In the genomic region with DNA sequence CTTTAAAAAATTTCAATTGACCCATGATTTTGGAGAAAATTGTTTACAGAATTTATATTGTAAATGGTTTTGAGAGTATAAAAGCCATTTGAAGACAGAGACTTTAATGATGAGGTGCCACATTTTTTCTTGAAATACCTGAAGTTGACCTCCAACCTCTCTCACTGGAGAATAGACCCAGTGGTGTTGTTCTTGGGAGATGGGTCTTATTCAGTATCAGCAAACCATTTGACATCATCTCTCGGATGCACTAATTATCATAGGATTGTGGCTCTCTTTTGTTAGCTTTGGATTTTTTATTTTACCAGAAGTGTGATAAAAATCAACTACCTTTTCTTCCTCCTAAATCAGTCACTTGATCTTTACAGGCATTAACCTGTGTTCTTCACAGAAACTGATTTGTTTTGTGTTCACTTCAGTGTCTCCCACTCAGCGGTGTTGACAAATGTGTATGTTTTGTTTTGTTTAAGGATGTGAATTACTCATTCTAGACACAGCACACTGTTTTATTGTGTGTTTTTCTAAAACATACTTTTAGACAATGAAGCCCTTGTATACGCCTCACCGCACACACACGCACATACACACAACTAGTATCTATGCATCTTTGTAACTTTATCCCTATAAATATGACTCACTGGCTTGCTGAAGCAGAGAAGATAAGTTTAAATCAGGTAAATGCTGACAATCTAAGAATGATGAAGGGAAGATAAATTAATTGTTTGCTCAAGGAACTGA, we compare ENCODE assay signal across 1 cellular context.
A peak's percentile ranks its signal among the peaks of the same experiment; 100 is the strongest.
TF ChIP-seq lines count a peak whose summit lies in the region.

No MANE protein-coding gene starts in this region.

TF ChIP-seq in HEK293, 187 proteins besides CTCF, POLR2A, EP300 and RAD21 (continued from another document and continues in another):
- TF ChIP-seq, protein P1, sequence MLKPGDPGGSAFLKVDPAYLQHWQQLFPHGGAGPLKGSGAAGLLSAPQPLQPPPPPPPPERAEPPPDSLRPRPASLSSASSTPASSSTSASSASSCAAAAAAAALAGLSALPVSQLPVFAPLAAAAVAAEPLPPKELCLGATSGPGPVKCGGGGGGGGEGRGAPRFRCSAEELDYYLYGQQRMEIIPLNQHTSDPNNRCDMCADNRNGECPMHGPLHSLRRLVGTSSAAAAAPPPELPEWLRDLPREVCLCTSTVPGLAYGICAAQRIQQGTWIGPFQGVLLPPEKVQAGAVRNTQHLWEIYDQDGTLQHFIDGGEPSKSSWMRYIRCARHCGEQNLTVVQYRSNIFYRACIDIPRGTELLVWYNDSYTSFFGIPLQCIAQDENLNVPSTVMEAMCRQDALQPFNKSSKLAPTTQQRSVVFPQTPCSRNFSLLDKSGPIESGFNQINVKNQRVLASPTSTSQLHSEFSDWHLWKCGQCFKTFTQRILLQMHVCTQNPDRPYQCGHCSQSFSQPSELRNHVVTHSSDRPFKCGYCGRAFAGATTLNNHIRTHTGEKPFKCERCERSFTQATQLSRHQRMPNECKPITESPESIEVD (tag by site-specific recombination; IDR thresholded peaks at IDR 0.05), result peak; percentile 93
- TF ChIP-seq ZFHX2 (tag by site-specific recombination; conservative IDR thresholded peaks at IDR 0.05), result no peak
- TF ChIP-seq, protein P2, sequence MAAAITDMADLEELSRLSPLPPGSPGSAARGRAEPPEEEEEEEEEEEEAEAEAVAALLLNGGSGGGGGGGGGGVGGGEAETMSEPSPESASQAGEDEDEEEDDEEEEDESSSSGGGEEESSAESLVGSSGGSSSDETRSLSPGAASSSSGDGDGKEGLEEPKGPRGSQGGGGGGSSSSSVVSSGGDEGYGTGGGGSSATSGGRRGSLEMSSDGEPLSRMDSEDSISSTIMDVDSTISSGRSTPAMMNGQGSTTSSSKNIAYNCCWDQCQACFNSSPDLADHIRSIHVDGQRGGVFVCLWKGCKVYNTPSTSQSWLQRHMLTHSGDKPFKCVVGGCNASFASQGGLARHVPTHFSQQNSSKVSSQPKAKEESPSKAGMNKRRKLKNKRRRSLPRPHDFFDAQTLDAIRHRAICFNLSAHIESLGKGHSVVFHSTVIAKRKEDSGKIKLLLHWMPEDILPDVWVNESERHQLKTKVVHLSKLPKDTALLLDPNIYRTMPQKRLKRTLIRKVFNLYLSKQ (tag by site-specific recombination; IDR thresholded peaks at IDR 0.05; ENCODE audit: borderline replicate concordance), result no peak
- TF ChIP-seq KLF9 (tag by site-specific recombination; IDR thresholded peaks at IDR 0.05; ENCODE audit: low read depth), result peak; percentile 27; the same call in 1 of the 2 replicates
- TF ChIP-seq TCF7L2 (IDR thresholded peaks at IDR 0.05; ENCODE audit: borderline replicate concordance, low read depth, low read length), result peak; percentile 55; the same call in 1 of the 2 replicates
- no peak for TF ChIP-seq KLF1 (tag by site-specific recombination; IDR thresholded peaks at IDR 0.05)
- TF ChIP-seq ZNF521 (tag by site-specific recombination; IDR thresholded peaks at IDR 0.05), result no peak
- no peak for TF ChIP-seq ZNF174 (tag by site-specific recombination; IDR thresholded peaks at IDR 0.05)
- TF ChIP-seq, protein P3, sequence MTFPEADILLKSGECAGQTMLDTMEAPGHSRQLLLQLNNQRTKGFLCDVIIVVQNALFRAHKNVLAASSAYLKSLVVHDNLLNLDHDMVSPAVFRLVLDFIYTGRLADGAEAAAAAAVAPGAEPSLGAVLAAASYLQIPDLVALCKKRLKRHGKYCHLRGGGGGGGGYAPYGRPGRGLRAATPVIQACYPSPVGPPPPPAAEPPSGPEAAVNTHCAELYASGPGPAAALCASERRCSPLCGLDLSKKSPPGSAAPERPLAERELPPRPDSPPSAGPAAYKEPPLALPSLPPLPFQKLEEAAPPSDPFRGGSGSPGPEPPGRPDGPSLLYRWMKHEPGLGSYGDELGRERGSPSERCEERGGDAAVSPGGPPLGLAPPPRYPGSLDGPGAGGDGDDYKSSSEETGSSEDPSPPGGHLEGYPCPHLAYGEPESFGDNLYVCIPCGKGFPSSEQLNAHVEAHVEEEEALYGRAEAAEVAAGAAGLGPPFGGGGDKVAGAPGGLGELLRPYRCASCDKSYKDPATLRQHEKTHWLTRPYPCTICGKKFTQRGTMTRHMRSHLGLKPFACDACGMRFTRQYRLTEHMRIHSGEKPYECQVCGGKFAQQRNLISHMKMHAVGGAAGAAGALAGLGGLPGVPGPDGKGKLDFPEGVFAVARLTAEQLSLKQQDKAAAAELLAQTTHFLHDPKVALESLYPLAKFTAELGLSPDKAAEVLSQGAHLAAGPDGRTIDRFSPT (tag by site-specific recombination; IDR thresholded peaks at IDR 0.05), result peak; percentile 86
- no peak for TF ChIP-seq ZFP41 (tag by site-specific recombination; IDR thresholded peaks at IDR 0.05; ENCODE audit: borderline replicate concordance)
- no peak for TF ChIP-seq ZNF544 (tag by site-specific recombination; IDR thresholded peaks at IDR 0.05)
- TF ChIP-seq, protein P4, sequence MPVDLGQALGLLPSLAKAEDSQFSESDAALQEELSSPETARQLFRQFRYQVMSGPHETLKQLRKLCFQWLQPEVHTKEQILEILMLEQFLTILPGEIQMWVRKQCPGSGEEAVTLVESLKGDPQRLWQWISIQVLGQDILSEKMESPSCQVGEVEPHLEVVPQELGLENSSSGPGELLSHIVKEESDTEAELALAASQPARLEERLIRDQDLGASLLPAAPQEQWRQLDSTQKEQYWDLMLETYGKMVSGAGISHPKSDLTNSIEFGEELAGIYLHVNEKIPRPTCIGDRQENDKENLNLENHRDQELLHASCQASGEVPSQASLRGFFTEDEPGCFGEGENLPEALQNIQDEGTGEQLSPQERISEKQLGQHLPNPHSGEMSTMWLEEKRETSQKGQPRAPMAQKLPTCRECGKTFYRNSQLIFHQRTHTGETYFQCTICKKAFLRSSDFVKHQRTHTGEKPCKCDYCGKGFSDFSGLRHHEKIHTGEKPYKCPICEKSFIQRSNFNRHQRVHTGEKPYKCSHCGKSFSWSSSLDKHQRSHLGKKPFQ (tag by site-specific recombination; IDR thresholded peaks at IDR 0.05), result 0 out of 2 replicates have a peak, but pooled peaks have one; percentile 43
- peak; percentile 21 for TF ChIP-seq SETDB1 (IDR thresholded peaks at IDR 0.05; ENCODE audit: insufficient read length, low read length)
- TF ChIP-seq ZNF776 (tag by site-specific recombination; IDR thresholded peaks at IDR 0.05; ENCODE audit: borderline replicate concordance), result no peak
- TF ChIP-seq ZNF211 (tag by site-specific recombination; IDR thresholded peaks at IDR 0.05; ENCODE audit: low read depth), result no peak
- no peak for TF ChIP-seq ZFP69B (tag by site-specific recombination; IDR thresholded peaks at IDR 0.05)
- TF ChIP-seq, protein P5, sequence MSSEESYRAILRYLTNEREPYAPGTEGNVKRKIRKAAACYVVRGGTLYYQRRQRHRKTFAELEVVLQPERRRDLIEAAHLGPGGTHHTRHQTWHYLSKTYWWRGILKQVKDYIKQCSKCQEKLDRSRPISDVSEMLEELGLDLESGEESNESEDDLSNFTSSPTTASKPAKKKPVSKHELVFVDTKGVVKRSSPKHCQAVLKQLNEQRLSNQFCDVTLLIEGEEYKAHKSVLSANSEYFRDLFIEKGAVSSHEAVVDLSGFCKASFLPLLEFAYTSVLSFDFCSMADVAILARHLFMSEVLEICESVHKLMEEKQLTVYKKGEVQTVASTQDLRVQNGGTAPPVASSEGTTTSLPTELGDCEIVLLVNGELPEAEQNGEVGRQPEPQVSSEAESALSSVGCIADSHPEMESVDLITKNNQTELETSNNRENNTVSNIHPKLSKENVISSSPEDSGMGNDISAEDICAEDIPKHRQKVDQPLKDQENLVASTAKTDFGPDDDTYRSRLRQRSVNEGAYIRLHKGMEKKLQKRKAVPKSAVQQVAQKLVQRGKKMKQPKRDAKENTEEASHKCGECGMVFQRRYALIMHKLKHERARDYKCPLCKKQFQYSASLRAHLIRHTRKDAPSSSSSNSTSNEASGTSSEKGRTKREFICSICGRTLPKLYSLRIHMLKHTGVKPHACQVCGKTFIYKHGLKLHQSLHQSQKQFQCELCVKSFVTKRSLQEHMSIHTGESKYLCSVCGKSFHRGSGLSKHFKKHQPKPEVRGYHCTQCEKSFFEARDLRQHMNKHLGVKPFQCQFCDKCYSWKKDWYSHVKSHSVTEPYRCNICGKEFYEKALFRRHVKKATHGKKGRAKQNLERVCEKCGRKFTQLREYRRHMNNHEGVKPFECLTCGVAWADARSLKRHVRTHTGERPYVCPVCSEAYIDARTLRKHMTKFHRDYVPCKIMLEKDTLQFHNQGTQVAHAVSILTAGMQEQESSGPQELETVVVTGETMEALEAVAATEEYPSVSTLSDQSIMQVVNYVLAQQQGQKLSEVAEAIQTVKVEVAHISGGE (tag by site-specific recombination; conservative IDR thresholded peaks at IDR 0.05; ENCODE audit: low read depth), result no peak
- peak; percentile 76 for TF ChIP-seq GLI2 (tag by site-specific recombination; IDR thresholded peaks at IDR 0.05; ENCODE audit: borderline replicate concordance, low read depth)
- peak; percentile 84 for TF ChIP-seq OSR2 (tag by site-specific recombination; IDR thresholded peaks at IDR 0.05)
- no peak for TF ChIP-seq ZIC2 (tag by site-specific recombination; IDR thresholded peaks at IDR 0.05)
- no peak for TF ChIP-seq HOXC10 (CRISPR knock-in tag; IDR thresholded peaks at IDR 0.05)
- TF ChIP-seq SP3 (tag by site-specific recombination; IDR thresholded peaks at IDR 0.05), result peak; percentile 33
- TF ChIP-seq, protein P6, sequence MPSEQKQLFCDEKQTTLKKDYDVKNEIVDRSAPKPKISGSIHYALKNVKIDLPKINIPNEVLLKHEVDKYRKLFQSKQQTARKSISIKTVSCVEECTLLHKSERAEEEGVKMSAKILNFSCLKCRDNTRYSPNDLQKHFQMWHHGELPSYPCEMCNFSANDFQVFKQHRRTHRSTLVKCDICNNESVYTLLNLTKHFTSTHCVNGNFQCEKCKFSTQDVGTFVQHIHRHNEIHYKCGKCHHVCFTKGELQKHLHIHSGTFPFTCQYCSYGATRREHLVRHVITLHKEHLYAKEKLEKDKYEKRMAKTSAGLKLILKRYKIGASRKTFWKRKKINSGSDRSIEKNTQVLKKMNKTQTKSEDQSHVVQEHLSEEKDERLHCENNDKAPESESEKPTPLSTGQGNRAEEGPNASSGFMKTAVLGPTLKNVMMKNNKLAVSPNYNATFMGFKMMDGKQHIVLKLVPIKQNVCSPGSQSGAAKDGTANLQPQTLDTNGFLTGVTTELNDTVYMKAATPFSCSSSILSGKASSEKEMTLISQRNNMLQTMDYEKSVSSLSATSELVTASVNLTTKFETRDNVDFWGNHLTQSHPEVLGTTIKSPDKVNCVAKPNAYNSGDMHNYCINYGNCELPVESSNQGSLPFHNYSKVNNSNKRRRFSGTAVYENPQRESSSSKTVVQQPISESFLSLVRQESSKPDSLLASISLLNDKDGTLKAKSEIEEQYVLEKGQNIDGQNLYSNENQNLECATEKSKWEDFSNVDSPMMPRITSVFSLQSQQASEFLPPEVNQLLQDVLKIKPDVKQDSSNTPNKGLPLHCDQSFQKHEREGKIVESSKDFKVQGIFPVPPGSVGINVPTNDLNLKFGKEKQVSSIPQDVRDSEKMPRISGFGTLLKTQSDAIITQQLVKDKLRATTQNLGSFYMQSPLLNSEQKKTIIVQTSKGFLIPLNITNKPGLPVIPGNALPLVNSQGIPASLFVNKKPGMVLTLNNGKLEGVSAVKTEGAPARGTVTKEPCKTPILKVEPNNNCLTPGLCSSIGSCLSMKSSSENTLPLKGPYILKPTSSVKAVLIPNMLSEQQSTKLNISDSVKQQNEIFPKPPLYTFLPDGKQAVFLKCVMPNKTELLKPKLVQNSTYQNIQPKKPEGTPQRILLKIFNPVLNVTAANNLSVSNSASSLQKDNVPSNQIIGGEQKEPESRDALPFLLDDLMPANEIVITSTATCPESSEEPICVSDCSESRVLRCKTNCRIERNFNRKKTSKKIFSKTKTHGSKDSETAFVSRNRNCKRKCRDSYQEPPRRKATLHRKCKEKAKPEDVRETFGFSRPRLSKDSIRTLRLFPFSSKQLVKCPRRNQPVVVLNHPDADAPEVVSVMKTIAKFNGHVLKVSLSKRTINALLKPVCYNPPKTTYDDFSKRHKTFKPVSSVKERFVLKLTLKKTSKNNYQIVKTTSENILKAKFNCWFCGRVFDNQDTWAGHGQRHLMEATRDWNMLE (tag by site-specific recombination; conservative IDR thresholded peaks at IDR 0.05; ENCODE audit: low read depth), result no peak
- TF ChIP-seq ZBTB8A (tag by site-specific recombination; IDR thresholded peaks at IDR 0.05), result no peak
- no peak for TF ChIP-seq KLF7 (tag by site-specific recombination; IDR thresholded peaks at IDR 0.05; ENCODE audit: borderline replicate concordance)
- TF ChIP-seq, protein P7, sequence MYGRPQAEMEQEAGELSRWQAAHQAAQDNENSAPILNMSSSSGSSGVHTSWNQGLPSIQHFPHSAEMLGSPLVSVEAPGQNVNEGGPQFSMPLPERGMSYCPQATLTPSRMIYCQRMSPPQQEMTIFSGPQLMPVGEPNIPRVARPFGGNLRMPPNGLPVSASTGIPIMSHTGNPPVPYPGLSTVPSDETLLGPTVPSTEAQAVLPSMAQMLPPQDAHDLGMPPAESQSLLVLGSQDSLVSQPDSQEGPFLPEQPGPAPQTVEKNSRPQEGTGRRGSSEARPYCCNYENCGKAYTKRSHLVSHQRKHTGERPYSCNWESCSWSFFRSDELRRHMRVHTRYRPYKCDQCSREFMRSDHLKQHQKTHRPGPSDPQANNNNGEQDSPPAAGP (tag by site-specific recombination; IDR thresholded peaks at IDR 0.05), result no peak
- TF ChIP-seq, protein P8, sequence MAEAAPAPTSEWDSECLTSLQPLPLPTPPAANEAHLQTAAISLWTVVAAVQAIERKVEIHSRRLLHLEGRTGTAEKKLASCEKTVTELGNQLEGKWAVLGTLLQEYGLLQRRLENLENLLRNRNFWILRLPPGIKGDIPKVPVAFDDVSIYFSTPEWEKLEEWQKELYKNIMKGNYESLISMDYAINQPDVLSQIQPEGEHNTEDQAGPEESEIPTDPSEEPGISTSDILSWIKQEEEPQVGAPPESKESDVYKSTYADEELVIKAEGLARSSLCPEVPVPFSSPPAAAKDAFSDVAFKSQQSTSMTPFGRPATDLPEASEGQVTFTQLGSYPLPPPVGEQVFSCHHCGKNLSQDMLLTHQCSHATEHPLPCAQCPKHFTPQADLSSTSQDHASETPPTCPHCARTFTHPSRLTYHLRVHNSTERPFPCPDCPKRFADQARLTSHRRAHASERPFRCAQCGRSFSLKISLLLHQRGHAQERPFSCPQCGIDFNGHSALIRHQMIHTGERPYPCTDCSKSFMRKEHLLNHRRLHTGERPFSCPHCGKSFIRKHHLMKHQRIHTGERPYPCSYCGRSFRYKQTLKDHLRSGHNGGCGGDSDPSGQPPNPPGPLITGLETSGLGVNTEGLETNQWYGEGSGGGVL (tag by site-specific recombination; IDR thresholded peaks at IDR 0.05), result 0 out of 2 replicates have a peak, but pooled peaks have one; percentile 29
- TF ChIP-seq ZNF223 (tag by site-specific recombination; IDR thresholded peaks at IDR 0.05), result no peak
- no peak for TF ChIP-seq ZNF626 (tag by site-specific recombination; IDR thresholded peaks at IDR 0.05)
- TF ChIP-seq ZNF175 (tag by site-specific recombination; IDR thresholded peaks at IDR 0.05), result no peak
- TF ChIP-seq ZNF184 (tag by site-specific recombination; IDR thresholded peaks at IDR 0.05), result 0 out of 2 replicates have a peak, but pooled peaks have one; percentile 19
- TF ChIP-seq, protein P9, sequence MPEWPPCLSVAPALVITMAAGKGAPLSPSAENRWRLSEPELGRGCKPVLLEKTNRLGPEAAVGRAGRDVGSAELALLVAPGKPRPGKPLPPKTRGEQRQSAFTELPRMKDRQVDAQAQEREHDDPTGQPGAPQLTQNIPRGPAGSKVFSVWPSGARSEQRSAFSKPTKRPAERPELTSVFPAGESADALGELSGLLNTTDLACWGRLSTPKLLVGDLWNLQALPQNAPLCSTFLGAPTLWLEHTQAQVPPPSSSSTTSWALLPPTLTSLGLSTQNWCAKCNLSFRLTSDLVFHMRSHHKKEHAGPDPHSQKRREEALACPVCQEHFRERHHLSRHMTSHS (tag by site-specific recombination; IDR thresholded peaks at IDR 0.05), result no peak
- TF ChIP-seq WT1 (tag by site-specific recombination; IDR thresholded peaks at IDR 0.05), result peak; percentile 68; the same call in 1 of the 2 replicates
- no peak for TF ChIP-seq ZNF510 (tag by site-specific recombination; IDR thresholded peaks at IDR 0.05; ENCODE audit: insufficient replicate concordance)
